Comparison of ENCODE assay signal across 22 cellular contexts in genomic region chr3:29438580-29438979, GRCh38.
"Had no signal": no experiment of that assay in that cellular context is flagged by ENCODE, and none has a peak within 500 bp of the region (broad histone marks: within the 10 kb centered on the region; RNA-seq: fewer than 3 reads in every experiment).

No MANE protein-coding gene starts in this region.

- H3K4me1 Mint-ChIP-seq: activated T-helper 17 cell treated with anti-CD3 and anti-CD28 coated beads, Interleukin-2, amount 50 U/mL, for 72 hours; central memory CD8-positive, alpha-beta T cell; natural killer cell had no signal

- H3K27ac ChIP-seq: adrenal gland, breast epithelium, foreskin keratinocyte, left lung, right lobe of liver, thoracic aorta, upper lobe of right lung had no signal

- H3K4me1 ChIP-seq: breast epithelium, right lobe of liver had no signal

- H3K36me3 Mint-ChIP-seq: activated naive CD8-positive, alpha-beta T cell; natural killer cell; stimulated activated naive B cell treated with anti-CD40 and anti-IgM and Interleukin-4, amounts not matched to agents 10 μg/mL and 1 μg/mL and 100 μg/mL, for 72 hours had no signal

- H3K4me3 ChIP-seq: adrenal gland, breast epithelium, left lung, right lobe of liver, thoracic aorta, upper lobe of right lung had no signal

- H3K27me3 Mint-ChIP-seq: activated T-helper 17 cell treated with anti-CD3 and anti-CD28 coated beads, Interleukin-2, amount 50 U/mL, for 72 hours; central memory CD8-positive, alpha-beta T cell had no signal

- H3K36me3 ChIP-seq: adrenal gland, breast epithelium, left lung, right lobe of liver, thoracic aorta, upper lobe of right lung had no signal

- H3K9me3 ChIP-seq: adrenal gland, breast epithelium, left lung, right lobe of liver, thoracic aorta, upper lobe of right lung had no signal

- H3K4me3 Mint-ChIP-seq: activated naive CD8-positive, alpha-beta T cell; activated T-cell treated with anti-CD3 and anti-CD28 coated beads, Interleukin-2, amount 50 U/mL, for 24 hours; activated T-helper 17 cell treated with anti-CD3 and anti-CD28 coated beads, Interleukin-2, amount 50 U/mL, for 72 hours; central memory CD8-positive, alpha-beta T cell; natural killer cell; stimulated activated naive B cell treated with anti-CD40 and anti-IgM and Interleukin-4, amounts not matched to agents 10 μg/mL and 1 μg/mL and 100 μg/mL, for 72 hours had no signal

- DNase-seq: activated CD8-positive, alpha-beta memory T cell treated with anti-CD3 and anti-CD28 coated beads for 24 hours; activated CD8-positive, alpha-beta memory T cell treated with anti-CD3 and anti-CD28 coated beads, Interleukin-2, amount 50 U/mL, for 4 hours; activated naive CD4-positive, alpha-beta T cell; activated T-cell treated with anti-CD3 and anti-CD28 coated beads, Interleukin-2, amount 50 U/mL, for 24 hours; adrenal gland; effector memory CD4-positive, alpha-beta T cell; foreskin keratinocyte; kidney glomerular epithelial cell; left lung; natural killer cell; right lobe of liver; small intestine; stimulated activated CD4-positive, alpha-beta T cell treated with anti-CD3 and anti-CD28 coated beads, Interleukin-15, amount 100 ng/mL, for 24 hours; stimulated activated naive B cell treated with anti-CD40 and anti-IgM and Interleukin-4, amounts not matched to agents 10 μg/mL and 1 μg/mL and 100 μg/mL, for 72 hours; T-helper 1 cell; upper lobe of right lung had no signal

- FAIRE-seq: colon, small intestine had no signal

- H3K27ac Mint-ChIP-seq: activated naive CD8-positive, alpha-beta T cell; activated T-cell treated with anti-CD3 and anti-CD28 coated beads, Interleukin-2, amount 50 U/mL, for 24 hours; activated T-helper 17 cell treated with anti-CD3 and anti-CD28 coated beads, Interleukin-2, amount 50 U/mL, for 72 hours; natural killer cell; stimulated activated naive B cell treated with anti-CD40 and anti-IgM and Interleukin-4, amounts not matched to agents 10 μg/mL and 1 μg/mL and 100 μg/mL, for 72 hours had no signal

- H3K27me3 ChIP-seq: adrenal gland, breast epithelium, foreskin keratinocyte, left lung, right lobe of liver, upper lobe of right lung had no signal
